In the genomic region with DNA sequence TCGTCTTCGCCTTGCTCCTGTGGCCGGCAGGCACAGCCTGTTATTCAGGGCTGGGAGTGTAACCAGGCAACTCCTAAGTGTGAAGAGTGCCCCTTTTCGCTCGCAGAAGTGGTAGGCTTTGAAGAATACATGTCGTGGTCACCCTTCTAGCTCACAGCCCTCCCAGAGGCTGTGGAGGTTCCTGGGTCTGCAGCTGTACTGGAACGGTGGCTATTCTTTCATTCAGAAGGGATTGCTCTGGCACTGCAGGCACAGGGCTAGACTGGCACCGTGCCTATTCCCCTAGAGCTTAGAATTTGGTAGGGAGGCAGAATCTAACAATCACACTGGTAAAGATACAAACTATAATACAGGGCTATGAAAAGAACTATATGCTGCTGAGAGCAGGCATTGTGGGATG, we compare ENCODE assay signal across 11 cellular contexts. TPM values are rescaled to one million over a fixed set of nuclear protein-coding genes. Genes with fewer than 3 reads are reported as not detected.
DNase-seq lines count a peak whose midpoint lies in the region; ATAC-seq and TF ChIP-seq lines count a peak whose summit lies in the region.
"Had no signal": no experiment of that assay in that cellular context is flagged by ENCODE, and none has a peak within 500 bp of the region (broad histone marks: within the 10 kb centered on the region; RNA-seq: fewer than 3 reads in every experiment).

No MANE protein-coding gene starts in this region.

- 89% methylated on average over 8 of the region's 8 CpGs for WGBS in esophagus muscularis mucosa

- intact Hi-C loops in esophagus muscularis mucosa (cut with DNase I) (no loop called here), left colon (cut with DNase I, micrococcal nuclease) (no loop called here)

- H3K9me3 Mint-ChIP-seq in activated CD8-positive, alpha-beta memory T cell treated with anti-CD3 and anti-CD28 coated beads, Interleukin-2, amount 10 ng/mL, durations not matched to agents 7 days and 5 days (ENCODE audit: low read depth), result no peaks in the 10 kb centered on the region

- peak overlapping the region; percentile 48 for H3K4me3 Mint-ChIP-seq in activated CD8-positive, alpha-beta memory T cell treated with anti-CD3 and anti-CD28 coated beads, Interleukin-2, amount 10 ng/mL, durations not matched to agents 7 days and 5 days

- H3K27ac Mint-ChIP-seq in activated CD8-positive, alpha-beta memory T cell treated with anti-CD3 and anti-CD28 coated beads, Interleukin-2, amount 10 ng/mL, durations not matched to agents 7 days and 5 days, result no peak overlapping the region

- H3K4me3 ChIP-seq in esophagus muscularis mucosa, result no peak overlapping the region

- no peak for DNase-seq in activated CD8-positive, alpha-beta memory T cell treated with anti-CD3 and anti-CD28 coated beads, Interleukin-2, amount 10 ng/mL, durations not matched to agents 7 days and 5 days
- DNase-seq in activated CD8-positive, alpha-beta memory T cell treated with anti-CD3 and anti-CD28 coated beads for 24 hours, result no peak
- peak; percentile 11 for DNase-seq in SW480 (ENCODE audit: low spot score)
- DNase-seq in esophagus muscularis mucosa (ENCODE audit: extremely low spot score), result no peak
- peak; percentile 18 for DNase-seq in retina
- DNase-seq in left colon, result no peak
- no peak for DNase-seq in DMS53 (lab: John Stamatoyannopoulos, UW)
- DNase-seq: aorta; NCI-H187; NK-92 treated with Interleukin-12 subunit alpha and Interleukin-12 subunit beta, amount 100 ng/mL, for 24 hours had no signal

- no peak for TF ChIP-seq POLR2A in esophagus muscularis mucosa (IDR thresholded peaks at IDR 0.05; ENCODE audit: low read depth)

- peak overlapping the region in 3 of 4 donors; percentile 47 to 79 (median 68) for H3K27ac ChIP-seq in esophagus muscularis mucosa (replicated peaks in 1 of 4)

- ATAC-seq in activated CD8-positive, alpha-beta memory T cell treated with anti-CD3 and anti-CD28 coated beads, Interleukin-2, amount 10 ng/mL, durations not matched to agents 7 days and 5 days, result no peak
- ATAC-seq in HG03439 (IDR thresholded peaks at IDR 0.05; ENCODE audit: unreplicated experiment), result no peak
- no peak for ATAC-seq in left colon

- CTCF ChIA-PET in activated CD8-positive, alpha-beta memory T cell treated with anti-CD3 and anti-CD28 coated beads, Interleukin-2, amount 10 ng/mL, durations not matched to agents 7 days and 5 days (lab: Charles Lee), result interaction anchor here (1.2 kb wide), 1 partner anchor 42 kb away, joined by 3 read pairs; no protein-coding TSS in a partner anchor

- peaks cover 29% of the 10 kb centered on the region for H3K27me3 Mint-ChIP-seq in activated CD8-positive, alpha-beta memory T cell treated with anti-CD3 and anti-CD28 coated beads, Interleukin-2, amount 10 ng/mL, durations not matched to agents 7 days and 5 days

- peaks cover 0 to 22% (median 16%) of the 10 kb centered on the region in 4 donors for H3K4me1 ChIP-seq in esophagus muscularis mucosa

- no peak for TF ChIP-seq CTCF in esophagus muscularis mucosa (IDR thresholded peaks at IDR 0.05)

- no peaks in the 10 kb centered on the region for H3K36me3 ChIP-seq in esophagus muscularis mucosa

- no peak for TF ChIP-seq EP300 in esophagus muscularis mucosa (IDR thresholded peaks at IDR 0.05)

- peaks cover 5% of the 10 kb centered on the region for H3K4me1 Mint-ChIP-seq in activated CD8-positive, alpha-beta memory T cell treated with anti-CD3 and anti-CD28 coated beads, Interleukin-2, amount 10 ng/mL, durations not matched to agents 7 days and 5 days

- no peaks in the 10 kb centered on the region for H3K27me3 ChIP-seq in esophagus muscularis mucosa

- no peaks in the 10 kb centered on the region for H3K9me3 ChIP-seq in esophagus muscularis mucosa

- no peaks in the 10 kb centered on the region for H3K36me3 Mint-ChIP-seq in activated CD8-positive, alpha-beta memory T cell treated with anti-CD3 and anti-CD28 coated beads, Interleukin-2, amount 10 ng/mL, durations not matched to agents 7 days and 5 days

RNA-seq across cellular contexts. Expression of gene SRSF12, which starts 1.1 kb away (rescaled TPM):
- total RNA-seq in activated CD8-positive, alpha-beta memory T cell treated with anti-CD3 and anti-CD28 coated beads, Interleukin-2, amount 10 ng/mL, durations not matched to agents 7 days and 5 days, result not detected
- total RNA-seq in esophagus muscularis mucosa, result 1 to 10 TPM in 2 of 4 donors, under 1 TPM in 1, not detected in 1; 0.97 to 2.0 (median 1.2) TPM
- under 1 TPM in 1 of 2 donors, not detected in 1; 0.53 TPM for total RNA-seq in left colon

RNA-seq across cellular contexts. Expression of gene PM20D2, which starts 26.9 kb away (rescaled TPM):
- total RNA-seq in activated CD8-positive, alpha-beta memory T cell treated with anti-CD3 and anti-CD28 coated beads, Interleukin-2, amount 10 ng/mL, durations not matched to agents 7 days and 5 days, result 10 to 100 TPM; 13.1 to 16.6 TPM
- total RNA-seq in esophagus muscularis mucosa (10 to 100 TPM; 14.5 to 27.6 (median 23.7) TPM), left colon (10 to 100 TPM in 1 of 2 donors, 1 to 10 TPM in 1; 10.0 to 11.8 TPM)

RNA-seq across cellular contexts. Expression of gene PNRC1, which starts 38.4 kb away (rescaled TPM):
- 10 to 100 TPM; 66.9 to 71.8 TPM for total RNA-seq in activated CD8-positive, alpha-beta memory T cell treated with anti-CD3 and anti-CD28 coated beads, Interleukin-2, amount 10 ng/mL, durations not matched to agents 7 days and 5 days
- 100 to 1,000 TPM; 285 to 486 (median 315) TPM for total RNA-seq in esophagus muscularis mucosa
- 100 to 1,000 TPM in 1 of 2 donors, 10 to 100 TPM in 1; 73.1 to 138 TPM for total RNA-seq in left colon

Comparison
In these comparisons a context has a peak if more than half of its experiments do, and no peak if none do; other contexts are left out.
1. DNase-seq: peak in SW480 (single experiment) and retina (single experiment); none in activated CD8-positive, alpha-beta memory T cell treated with anti-CD3 and anti-CD28 coated beads, Interleukin-2, amount 10 ng/mL, durations not matched to agents 7 days and 5 days (single experiment), activated CD8-positive, alpha-beta memory T cell treated with anti-CD3 and anti-CD28 coated beads for 24 hours (single experiment), esophagus muscularis mucosa (single experiment), left colon (0 of 2) and DMS53 (single experiment).